ENCODE assay signal across 8 cellular contexts in the genomic region with DNA sequence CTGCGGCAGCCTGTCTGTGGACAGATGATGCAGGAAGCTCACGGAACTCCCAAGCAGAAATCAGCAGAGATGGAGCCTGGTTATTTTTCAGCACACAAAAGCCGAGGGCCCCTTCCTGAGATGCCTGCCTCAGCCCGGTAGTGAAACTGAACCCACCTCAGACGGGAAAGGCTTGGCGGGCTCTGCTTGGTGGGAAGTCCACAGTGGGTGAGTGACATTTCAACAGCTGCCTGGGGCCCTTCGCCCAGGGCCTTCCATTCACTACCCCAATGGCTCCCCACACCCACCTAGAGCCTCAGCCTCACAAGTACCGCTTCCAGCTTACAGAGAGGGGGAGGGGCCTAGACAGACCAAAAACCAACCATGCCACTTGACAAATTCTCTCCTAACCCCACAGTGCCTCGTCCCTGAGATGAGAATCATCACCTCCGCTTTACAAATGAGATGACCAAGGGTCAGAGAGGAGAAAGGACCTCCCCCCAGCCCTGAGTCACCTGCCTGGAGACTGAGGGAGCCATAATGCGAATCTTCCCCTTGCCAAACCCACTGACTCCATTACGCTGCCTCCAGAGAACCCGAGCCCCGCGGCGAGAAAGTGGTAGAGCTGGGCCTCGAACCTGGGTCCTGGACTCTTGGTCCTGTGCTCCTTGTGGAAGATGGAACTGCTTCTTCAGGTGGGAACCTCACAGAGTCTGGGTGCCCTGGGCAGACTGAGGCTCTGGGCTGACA. TPM values are rescaled to one million over a fixed set of nuclear protein-coding genes. Genes with fewer than 3 reads are reported as not detected.
DNase-seq lines count a peak whose midpoint lies in the region; ATAC-seq, FAIRE-seq and TF ChIP-seq lines count a peak whose summit lies in the region.

No MANE protein-coding gene starts in this region.

- POLR2A ChIA-PET in H1 (lab: Charles Lee; ENCODE audit: partially characterized antibody), result interaction anchor here (0.7 to 1.6 kb wide), 4 partner anchors 12 to 321 kb away, joined by 3 to 4 read pairs (median 4); no protein-coding TSS in a partner anchor

- no peaks in the 10 kb centered on the region for H4K20me1 ChIP-seq in H1 (replicated peaks in 1 of 2; ENCODE audit: control insufficient read depth in 1 of 2, insufficient read depth in 2 of 2, low read length in 2 of 2)

- H2AFZ ChIP-seq in H1 (ENCODE audit: low read length), result no peak overlapping the region

- no peaks in the 10 kb centered on the region for H3K36me3 ChIP-seq in H1 (ENCODE audit: control insufficient read depth in 2 of 4, insufficient read depth in 4 of 4, low read length in 3 of 4)

- WGBS in H1 (ENCODE audit: extremely low coverage in 1 of 2, insufficient coverage in 1 of 2, insufficient read length in 1 of 2, insufficient replicate concordance in 2 of 2, low coverage in 1 of 2, low lambda C conversion rate in 2 of 2, missing lambda C conversion rate in 1 of 2), 2 experiments, result 82% methylated on average over 17 of the region's 17 CpGs; no CpG with 5 or more reads in 1 of the 2 experiments

- no peak overlapping the region for H3K4me3 ChIP-seq in H1 (ENCODE audit: extremely low read depth in 1 of 4, insufficient read depth in 2 of 4, low read depth in 3 of 4, low read length in 4 of 4)

- ATAC-seq in GM18505 (IDR thresholded peaks at IDR 0.05; ENCODE audit: unreplicated experiment), result peak; percentile 25
- ATAC-seq in HG02870 (IDR thresholded peaks at IDR 0.05; ENCODE audit: unreplicated experiment), result peak; percentile 24

- H3K27me3 ChIP-seq in H1 (replicated peaks in 1 of 4; ENCODE audit: control insufficient read depth in 3 of 4, extremely low read depth in 1 of 4, insufficient read depth in 3 of 4, low read length in 3 of 4), result peaks cover 0 to 4% (median 0%) of the 10 kb centered on the region in 4 experiments; a peak in 2 of 7 replicates

- peaks cover 0 to 22% (median 16%) of the 10 kb centered on the region in 4 experiments; a peak in 6 of 7 replicates for H3K4me1 ChIP-seq in H1 (replicated peaks in 1 of 4; ENCODE audit: control insufficient read depth in 3 of 4, insufficient read depth in 4 of 4, low read length in 3 of 4)

- TF ChIP-seq CTCF in H1 (IDR thresholded peaks at IDR 0.05; ENCODE audit: control extremely low read depth in 1 of 3, insufficient read depth in 1 of 3, low read depth in 1 of 3, low read length in 3 of 3), result no peak

- DNase-seq in activated CD4-positive, alpha-beta T cell treated with anti-CD3 and anti-CD28 coated beads for 24 hours (ENCODE audit: low read depth in 2 of 2), result peak; percentile 62 to 74
- DNase-seq in H1 (ENCODE audit: low read depth in 1 of 2, low spot score in 2 of 2) (no peak), cerebellar cortex (ENCODE audit: low spot score) (no peak), HK-2 (ENCODE audit: unreplicated experiment) (no peak), GF-D8 (lab: John Stamatoyannopoulos, UW) (no peak)
- DNase-seq in stimulated activated CD4-positive, alpha-beta T cell treated with anti-CD3 and anti-CD28 coated beads, TNF-alpha, amount 100 ng/mL, for 1 hour (ENCODE audit: low read depth in 3 of 3, low spot score in 1 of 3), result peak in 2 of 3 donors; percentile 33 to 51

- no peak overlapping the region for H3K18ac ChIP-seq in H1 (ENCODE audit: extremely low read depth, low read length)

- no peaks in the 10 kb centered on the region for H3K79me2 ChIP-seq in H1 (ENCODE audit: control insufficient read depth in 1 of 2, insufficient read depth in 2 of 2, low read length in 2 of 2)

- no peak overlapping the region for H4K91ac ChIP-seq in H1 (replicated peaks; ENCODE audit: insufficient read length, low read length)

- H3K23me2 ChIP-seq in H1 (ENCODE audit: low read depth, low read length), result peaks cover 6% of the 10 kb centered on the region

- H4K5ac ChIP-seq in H1 (ENCODE audit: insufficient read length, low read depth, low read length), result no peak overlapping the region

- no peak overlapping the region for H3K23ac ChIP-seq in H1 (ENCODE audit: insufficient read length)

- H3K4me2 ChIP-seq in H1 (ENCODE audit: insufficient read depth in 1 of 2, low read depth in 2 of 2, low read length in 2 of 2), result no peak overlapping the region; a peak in 1 of 4 replicates

- no peak overlapping the region for H2BK120ac ChIP-seq in H1 (replicated peaks; ENCODE audit: low read depth, low read length)

- no peak for TF ChIP-seq RAD21 in H1 (IDR thresholded peaks at IDR 0.05 in 1 of 2, conservative IDR thresholded peaks at IDR 0.05 in 1 of 2; ENCODE audit: low read depth in 2 of 2, low read length in 2 of 2)

- TF ChIP-seq EP300 in H1 (IDR thresholded peaks at IDR 0.05; ENCODE audit: borderline replicate concordance in 1 of 2, low read depth in 2 of 2, low read length in 2 of 2), result no peak

- no peak overlapping the region; the same call in 1 of the 2 replicates for H2BK15ac ChIP-seq in H1 (ENCODE audit: low read length)

- H4K8ac ChIP-seq in H1 (ENCODE audit: extremely low read depth, insufficient read depth, low read length), result 0 out of 2 replicates have a peak overlapping the region, but pooled peaks have one; percentile 38

- no peak overlapping the region for H2BK20ac ChIP-seq in H1 (ENCODE audit: low read length)

- no peak overlapping the region for H3K56ac ChIP-seq in H1 (replicated peaks; ENCODE audit: insufficient read length, low read depth, low read length)

- FAIRE-seq in H1 (lab: Jason Lieb, UNC), result no peak

- no peaks in the 10 kb centered on the region; the same call in none of the 2 replicates for H3K79me1 ChIP-seq in H1 (ENCODE audit: low read depth, low read length)

- TF ChIP-seq POLR2A in GM18505 (IDR thresholded peaks at IDR 0.05; ENCODE audit: borderline replicate concordance, extremely low read depth, insufficient read depth, insufficient read length), result no peak
- no peak for TF ChIP-seq POLR2A in H1 (IDR thresholded peaks at IDR 0.05; ENCODE audit: control extremely low read depth in 1 of 2, low read depth in 2 of 2, low read length in 2 of 2)

- no peak overlapping the region for H3K27ac ChIP-seq in H1 (ENCODE audit: low read depth, low read length)

- no peak overlapping the region for H3K9ac ChIP-seq in H1 (replicated peaks in 1 of 4; ENCODE audit: extremely low read depth in 1 of 4, low read depth in 3 of 4, low read length in 3 of 4)

- H3K9me3 ChIP-seq in H1 (ENCODE audit: insufficient read depth in 2 of 2, low read depth in 1 of 2, low read length in 1 of 2), result no peaks in the 10 kb centered on the region

- no peak overlapping the region for H3K14ac ChIP-seq in H1 (ENCODE audit: insufficient read length)

- CTCF ChIA-PET in H1 (lab: Charles Lee; ENCODE audit: partially characterized antibody), result interaction anchor here (0.5 to 6.4 kb wide), 15 partner anchors 14 to 75 kb away, joined by 3 to 44 read pairs (median 4); no protein-coding TSS in a partner anchor

- H2BK12ac ChIP-seq in H1 (ENCODE audit: low read depth, low read length), result no peak overlapping the region

- no peak overlapping the region for H2AK5ac ChIP-seq in H1 (ENCODE audit: low read depth, low read length)

- H3K4ac ChIP-seq in H1 (replicated peaks; ENCODE audit: insufficient read length, low read depth, low read length), result no peak overlapping the region

- no peak overlapping the region for H2BK5ac ChIP-seq in H1 (ENCODE audit: low read depth, low read length)

TF ChIP-seq in H1, 55 proteins besides CTCF, POLR2A, EP300 and RAD21:
- TF ChIP-seq BRCA1 (IDR thresholded peaks at IDR 0.05; ENCODE audit: low read depth, low read length), result no peak
- TF ChIP-seq, protein P1, sequence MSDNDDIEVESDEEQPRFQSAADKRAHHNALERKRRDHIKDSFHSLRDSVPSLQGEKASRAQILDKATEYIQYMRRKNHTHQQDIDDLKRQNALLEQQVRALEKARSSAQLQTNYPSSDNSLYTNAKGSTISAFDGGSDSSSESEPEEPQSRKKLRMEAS (IDR thresholded peaks at IDR 0.05), result no peak
TF ChIP-seq in H1: peak in this region for 0.

RNA-seq across cellular contexts. Expression of gene ECE1, which starts 3.4 kb away (rescaled TPM):
- 36.8 and 37.1 TPM in 2 replicates for total RNA-seq in H1 (2021; fragmentation: NEBNext Ultra II Directional; extraction: Animal tissue kit (Norgen Biotek cat#: 25700))
- polyA plus RNA-seq in H1 (2011; rRNA removed), result 21.4 and 26.7 TPM in 2 replicates
- polyA plus RNA-seq in H1 (2011; cell fraction: cytosol; rRNA removed), result 15.9 TPM
- polyA plus RNA-seq in H1 (2011; cell fraction: nucleus; rRNA removed), result 24.2 TPM
- 23.4 to 31.1 TPM (median 26.4 TPM) in 4 replicates for polyA plus RNA-seq in H1 (2012, experiment 1 of 2)
- 17.3 TPM for polyA plus RNA-seq in H1 (2012, experiment 2 of 2)
- 44.8 TPM for polyA plus RNA-seq in H1 (2013, experiment 1 of 2)
- 44.6 TPM for polyA plus RNA-seq in H1 (2013, experiment 2 of 2)
- 23.9 and 27.9 TPM in 2 replicates for polyA minus RNA-seq in H1 (2011; rRNA and poly(A)+ RNA removed)
- polyA minus RNA-seq in H1 (2011; cell fraction: cytosol; rRNA and poly(A)+ RNA removed), result 13.4 TPM
- 12.3 TPM for polyA minus RNA-seq in H1 (2011; cell fraction: nucleus; rRNA and poly(A)+ RNA removed)

Comparison
In these comparisons a context has a peak if more than half of its experiments do, and no peak if none do; other contexts are left out.
1. DNase-seq: peak in activated CD4-positive, alpha-beta T cell treated with anti-CD3 and anti-CD28 coated beads for 24 hours (2 of 2) and stimulated activated CD4-positive, alpha-beta T cell treated with anti-CD3 and anti-CD28 coated beads, TNF-alpha, amount 100 ng/mL, for 1 hour (2 of 3); none in H1 (0 of 2), cerebellar cortex (single experiment), HK-2 (single experiment) and GF-D8 (single experiment).